ENCODE assay signal across 8 cellular contexts in genomic region chr2:96509114-96509846, GRCh38. TPM values are rescaled to one million over a fixed set of nuclear protein-coding genes. Genes with fewer than 3 reads are reported as not detected.
A peak's percentile ranks its signal among the peaks of the same experiment; 100 is the strongest.
DNase-seq lines count a peak whose midpoint lies in the region; ATAC-seq, FAIRE-seq and TF ChIP-seq lines count a peak whose summit lies in the region.

No MANE protein-coding gene starts in this region.

- H3K27ac ChIP-seq in K562 (ENCODE audit: extremely low read depth, low read depth, low read length) (no peak overlapping the region; the same call in 2 of the 3 replicates), gastrocnemius medialis (peak overlapping the region in 3 of 4 donors; percentile 23 to 56 (median 50))

- H3K79me2 ChIP-seq in K562 (ENCODE audit: control insufficient read depth, insufficient read depth, low read length) = no peaks in the 10 kb centered on the region

- intact Hi-C loops in K562 (cut with micrococcal nuclease) = loop anchor here (1.0 to 10.0 kb wide), 5 partner anchors 102 to 517 kb away; partner anchors contain the start of genes ANKRD36C, ASTL, CIAO1 and SNRNP200
- intact Hi-C loops in gastrocnemius medialis (cut with DNase I; ENCODE audit: low total_unique reads) = loop anchor here (1.0 to 10.0 kb wide), 6 partner anchors 38 to 484 kb away; partner anchors contain the start of genes ASTL and SNRNP200

- no TSS peak for BruUV-seq in K562 (replicated peaks; lab: Mats Ljungman, UMichigan)

- TF ChIP-seq POLR2A in K562 (conservative IDR thresholded peaks at IDR 0.05) = no peak
- no peak for TF ChIP-seq POLR2A in gastrocnemius medialis (IDR thresholded peaks at IDR 0.05)

- H3K36me3 ChIP-seq in K562 (ENCODE audit: control insufficient read depth, insufficient read depth, low read length) (no peaks in the 10 kb centered on the region), iPS-15b (ENCODE audit: control insufficient read depth, insufficient read depth, low read length) (no peaks in the 10 kb centered on the region), gastrocnemius medialis (no peaks in the 10 kb centered on the region)

- ATAC-seq in K562 (peak; percentile 93), gastrocnemius medialis (peak; percentile 82 to 91)

- peak; percentile 98 for TF ChIP-seq CTCF in GM10248 (IDR thresholded peaks at IDR 0.05; ENCODE audit: control extremely low read depth, extremely low read depth, low read depth, missing control alignments)
- peak; percentile 96 to 97 (median 96) for TF ChIP-seq CTCF in K562 (IDR thresholded peaks at IDR 0.05 in 2 of 3, conservative IDR thresholded peaks at IDR 0.05 in 1 of 3; ENCODE audit: insufficient read depth in 2 of 3, low read depth in 1 of 3, low read length in 3 of 3)
- peak; percentile 95 to 100 (median 98) for TF ChIP-seq CTCF in gastrocnemius medialis (IDR thresholded peaks at IDR 0.05 in 4 of 5, conservative IDR thresholded peaks at IDR 0.05 in 1 of 5)

- H3K4me3 ChIP-seq in K562 (no peak overlapping the region), iPS-15b (ENCODE audit: low read depth, low read length) (peak overlapping the region; percentile 55), gastrocnemius medialis (peak overlapping the region in 1 of 4 donors; percentile 16)

- H3K9ac ChIP-seq in K562 (ENCODE audit: insufficient read depth in 1 of 2, low read depth in 2 of 2, low read length in 2 of 2) (no peak overlapping the region), iPS-15b (ENCODE audit: low read depth, low read length) (peak overlapping the region; percentile 54)

- no peaks in the 10 kb centered on the region for H3K9me3 ChIP-seq in K562 (replicated peaks; ENCODE audit: control insufficient read depth, insufficient read depth, low read depth, low read length)
- no peaks in the 10 kb centered on the region for H3K9me3 ChIP-seq in iPS-15b (ENCODE audit: control insufficient read depth, insufficient read depth, low read length)
- H3K9me3 ChIP-seq in gastrocnemius medialis = no peaks in the 10 kb centered on the region

- POLR2A ChIA-PET in GM10248 (lab: Yijun Ruan, JAX) = interaction anchor here (0.9 to 1.2 kb wide), 2 partner anchors 19 to 29 kb away, joined by 4 read pairs; no protein-coding TSS in a partner anchor
- POLR2A ChIA-PET in HEK293T (lab: Yijun Ruan, JAX) = interaction anchor here (1.5 to 1.6 kb wide), 2 partner anchors 102 to 174 kb away, joined by 3 read pairs; partner anchors contain the start of gene NCAPH
- POLR2A ChIA-PET in K562 (lab: Yijun Ruan, JAX) = interaction anchor here (0.6 to 1.2 kb wide), 4 partner anchors 17 to 517 kb away, joined by 3 to 5 read pairs (median 3); no protein-coding TSS in a partner anchor

- H3K9me1 ChIP-seq in K562 (ENCODE audit: control insufficient read depth, insufficient read depth, low read length) = peaks cover 2% of the 10 kb centered on the region

- TF ChIP-seq RAD21 in K562 (CRISPR knock-in tag; conservative IDR thresholded peaks at IDR 0.05 in 1 of 2, IDR thresholded peaks at IDR 0.05 in 1 of 2) = peak; percentile 89 to 96

- peak overlapping the region; percentile 46 for H3K4me2 ChIP-seq in K562 (ENCODE audit: insufficient read depth, low read length)

- FAIRE-seq in K562 (lab: Jason Lieb, UNC) = peak; percentile 92

- peaks cover 7 to 24% of the 10 kb centered on the region in 2 experiments; a peak in 4 of 5 replicates for H3K4me1 ChIP-seq in K562 (replicated peaks in 1 of 2; ENCODE audit: control insufficient read depth in 2 of 2, insufficient read depth in 2 of 2, low read length in 2 of 2)
- no peaks in the 10 kb centered on the region for H3K4me1 ChIP-seq in iPS-15b (ENCODE audit: control insufficient read depth, insufficient read depth, low read length)
- H3K4me1 ChIP-seq in gastrocnemius medialis = peaks cover 31 to 32% of the 10 kb centered on the region in 2 donors

- peak overlapping the region; percentile 74 for H2AFZ ChIP-seq in K562 (ENCODE audit: low read depth, low read length)

- peaks cover 9 to 50% of the 10 kb centered on the region in 2 experiments; a peak in 4 of 5 replicates for H3K27me3 ChIP-seq in K562 (ENCODE audit: control insufficient read depth in 2 of 2, insufficient read depth in 2 of 2, low read length in 2 of 2)
- peaks cover 22% of the 10 kb centered on the region for H3K27me3 ChIP-seq in iPS-15b (ENCODE audit: control insufficient read depth, insufficient read depth, low read length)
- H3K27me3 ChIP-seq in gastrocnemius medialis = no peaks in the 10 kb centered on the region

- DNase-seq in GM10248 (ENCODE audit: extremely low spot score) = peak; percentile 86
- DNase-seq in HEK293T (ENCODE audit: extremely low spot score) = peak; percentile 88
- DNase-seq in NCI-H1417 treated with DMSO at 0.1 percent for 48 hours (lab: John Stamatoyannopoulos, UW) = peak; percentile 4
- DNase-seq in T1000 (lab: John Stamatoyannopoulos, UW) = peak; percentile 74
- peak; percentile 83 to 88 (median 87) for DNase-seq in K562 (ENCODE audit: extremely low read depth in 1 of 4, low spot score in 3 of 4)
- peak; percentile 73 to 86 for DNase-seq in gastrocnemius medialis
- no peak for DNase-seq in central memory CD4-positive, alpha-beta T cell

- no peak for TF ChIP-seq EP300 in K562 (IDR thresholded peaks at IDR 0.05; ENCODE audit: low read length)

- in situ Hi-C loops in K562 (cut with MboI) = loop anchor here (25.0 kb wide), 2 partner anchors 497 to 722 kb away; no protein-coding TSS in a partner anchor
- in situ Hi-C loops in gastrocnemius medialis (cut with MboI; ENCODE audit: low sequenced_read_pairs in 4 of 4) = loop anchor here (5.0 to 25.0 kb wide), 5 partner anchors 97 to 497 kb away; partner anchors contain the start of genes SNRNP200 (in 2 of the 4), ASTL (in 1 of the 4) and DUSP2 (in 1 of the 4)

- H4K20me1 ChIP-seq in K562 (replicated peaks; ENCODE audit: control insufficient read depth, insufficient read depth, low read length) = peaks cover 7% of the 10 kb centered on the region

- CTCF ChIA-PET in GM10248 (lab: Yijun Ruan, JAX) = interaction anchor here (0.6 to 18.4 kb wide), 56 partner anchors 15 to 516 kb away, joined by 3 to 349 read pairs (median 4); partner anchors contain the start of genes ADRA2B, ARID5A, ASTL and ITPRIPL1
- CTCF ChIA-PET in HEK293T (lab: Yijun Ruan, JAX) = interaction anchor here (0.6 to 6.4 kb wide), 15 partner anchors 12 to 917 kb away, joined by 3 to 68 read pairs (median 4); no protein-coding TSS in a partner anchor
- CTCF ChIA-PET in K562 (lab: Yijun Ruan, JAX; ENCODE audit: low intra/inter-chr PET ratio) = interaction anchor here (0.5 to 4.0 kb wide), 4 partner anchors 99 to 516 kb away, joined by 3 to 40 read pairs (median 26); partner anchors contain the start of genes ANKRD36C and ASTL

- 17% methylated on average over 31 of the region's 32 CpGs for WGBS in K562 (ENCODE audit: insufficient coverage, low coverage, missing lambda C conversion rate)

TF ChIP-seq in HEK293T, 16 proteins besides CTCF, POLR2A, EP300 and RAD21:
- TF ChIP-seq ARNT (IDR thresholded peaks at IDR 0.05) (no peak), BHLHE40 (IDR thresholded peaks at IDR 0.05; ENCODE audit: borderline replicate concordance) (no peak), L3MBTL2 (conservative IDR thresholded peaks at IDR 0.05) (peak; percentile 70)

TF ChIP-seq in K562, 482 proteins besides CTCF, POLR2A, EP300 and RAD21 (continues in another document):
- TF ChIP-seq SOX6 (IDR thresholded peaks at IDR 0.05) (0 out of 2 replicates have a peak, but pooled peaks have one; percentile 21), JUND (IDR thresholded peaks at IDR 0.05; ENCODE audit: borderline replicate concordance, low read depth, low read length) (0 out of 2 replicates have a peak, but pooled peaks have one; percentile 24), JUND (tag; IDR thresholded peaks at IDR 0.05; ENCODE audit: borderline replicate concordance, low read depth, low read length) (peak; percentile 39; the same call in 1 of the 3 replicates), EHMT2 (IDR thresholded peaks at IDR 0.05) (0 out of 2 replicates have a peak, but pooled peaks have one; percentile 7)

RNA-seq across cellular contexts. Expression of gene NEURL3, which starts 4.1 kb away (rescaled TPM):
- total RNA-seq in K562 (2011; cell fraction: chromatin; rRNA removed; ENCODE audit: low replicate concordance) = not detected in 2 replicates
- not detected in 2 replicates for total RNA-seq in K562 (2011; cell fraction: nucleolus; rRNA removed)
- not detected in 2 replicates for total RNA-seq in K562 (2011; cell fraction: nucleoplasm; rRNA removed)
- total RNA-seq in K562 (2014; rRNA removed) (not detected in 2 replicates), K562 (2014; rRNA removed; fragmentation: Illumina TruSeq; extraction: Trizol) (not detected in 2 replicates), K562 (2015; rRNA removed; fragmentation: Illumina TruSeq; extraction: Trizol) (not detected in 2 replicates), K562 (2021) (not detected in 2 replicates), gastrocnemius medialis (not detected)
- polyA plus RNA-seq in K562 (2011; rRNA removed) (not detected in 2 replicates), K562 (2014; fragmentation: Illumina TruSeq; extraction: Trizol) (not detected in 2 replicates), K562 (2014; fragmentation: Nextera tagmentation; extraction: Ambion mirVana) (not detected), K562 (2014; rRNA removed) (not detected in 2 replicates)
- not detected in 2 replicates for polyA plus RNA-seq in K562 (2011; cell fraction: cytosol; rRNA removed)
- not detected in 2 replicates for polyA plus RNA-seq in K562 (2011; cell fraction: nucleus; rRNA removed)
- not detected in 2 replicates for polyA plus RNA-seq in K562 (2012)
- polyA minus RNA-seq in K562 (2011; rRNA and poly(A)+ RNA removed) = not detected in 2 replicates
- polyA minus RNA-seq in K562 (2011; cell fraction: cytosol; rRNA and poly(A)+ RNA removed) = not detected in 2 replicates
- not detected in 2 replicates for polyA minus RNA-seq in K562 (2011; cell fraction: nucleus; rRNA and poly(A)+ RNA removed)

RNA-seq across cellular contexts. Expression of gene ARID5A, which starts 27.3 kb away (rescaled TPM):
- total RNA-seq in K562 (2011; cell fraction: chromatin; rRNA removed; ENCODE audit: low replicate concordance) = 4.9 and 10.9 TPM in 2 replicates
- total RNA-seq in K562 (2011; cell fraction: nucleolus; rRNA removed) = 7.4 and 9.2 TPM in 2 replicates
- total RNA-seq in K562 (2011; cell fraction: nucleoplasm; rRNA removed) = 4.5 TPM in 2 replicates
- 6.5 and 7.1 TPM in 2 replicates for total RNA-seq in K562 (2014; rRNA removed)
- 0.83 and 1.9 TPM in 2 replicates for total RNA-seq in K562 (2014; rRNA removed; fragmentation: Illumina TruSeq; extraction: Trizol)
- total RNA-seq in K562 (2015; rRNA removed; fragmentation: Illumina TruSeq; extraction: Trizol) = 4.1 and 5.1 TPM in 2 replicates
- total RNA-seq in K562 (2021) = 11.0 and 12.4 TPM in 2 replicates
- polyA plus RNA-seq in K562 (2011; rRNA removed) = 3.0 and 4.5 TPM in 2 replicates
- 3.0 and 9.9 TPM in 2 replicates for polyA plus RNA-seq in K562 (2011; cell fraction: cytosol; rRNA removed)
- 8.8 and 17.2 TPM in 2 replicates for polyA plus RNA-seq in K562 (2011; cell fraction: nucleus; rRNA removed)
- polyA plus RNA-seq in K562 (2012) = 6.1 and 12.4 TPM in 2 replicates
- polyA plus RNA-seq in K562 (2014; fragmentation: Illumina TruSeq; extraction: Trizol) = 3.0 and 6.8 TPM in 2 replicates
- under 1 TPM; 0.14 to 0.17 TPM for polyA plus RNA-seq in K562 (2014; fragmentation: Nextera tagmentation; extraction: Ambion mirVana)
- 8.4 and 12.5 TPM in 2 replicates for polyA plus RNA-seq in K562 (2014; rRNA removed)
- 0.93 and 1.1 TPM in 2 replicates for polyA minus RNA-seq in K562 (2011; rRNA and poly(A)+ RNA removed)
- polyA minus RNA-seq in K562 (2011; cell fraction: cytosol; rRNA and poly(A)+ RNA removed) = 2.8 and 6.6 TPM in 2 replicates
- polyA minus RNA-seq in K562 (2011; cell fraction: nucleus; rRNA and poly(A)+ RNA removed) = 3.9 and 5.2 TPM in 2 replicates
- total RNA-seq in gastrocnemius medialis = 100 to 1,000 TPM in 1 of 4 donors, 10 to 100 TPM in 1, 1 to 10 TPM in 2; 6.7 to 126 (median 30.5) TPM
